Comparison of ENCODE assay signal across 1 cellular context in genomic region chr2:113812204-113812603, GRCh38.
TF ChIP-seq lines count a peak whose summit lies in the region.

No MANE protein-coding gene starts in this region.

TF ChIP-seq in IMR-90, 13 proteins besides CTCF, POLR2A, EP300 and RAD21:
- TF ChIP-seq ELK1 (IDR thresholded peaks at IDR 0.05; ENCODE audit: borderline replicate concordance, low read depth, low read length) (no peak), USF2 (IDR thresholded peaks at IDR 0.05; ENCODE audit: low read depth, low read length) (no peak), MAZ (IDR thresholded peaks at IDR 0.05; ENCODE audit: borderline replicate concordance, low read depth, low read length) (no peak), MXI1 (IDR thresholded peaks at IDR 0.05; ENCODE audit: borderline replicate concordance, low read depth, low read length) (no peak), CHD1 (IDR thresholded peaks at IDR 0.05; ENCODE audit: low read depth, low read length) (no peak), NFE2L2 (IDR thresholded peaks at IDR 0.05; ENCODE audit: low read depth, low read length) (no peak), MAFK (IDR thresholded peaks at IDR 0.05; ENCODE audit: low read depth, low read length) (no peak), BHLHE40 (IDR thresholded peaks at IDR 0.05; ENCODE audit: low read depth, low read length) (no peak), RFX5 (IDR thresholded peaks at IDR 0.05; ENCODE audit: low read depth, low read length) (no peak), FOS (IDR thresholded peaks at IDR 0.05; ENCODE audit: low read depth, low read length) (no peak), CEBPB (IDR thresholded peaks at IDR 0.05; ENCODE audit: low read depth, low read length) (no peak), RCOR1 (IDR thresholded peaks at IDR 0.05; ENCODE audit: insufficient replicate concordance, low read length) (no peak), SMC3 (IDR thresholded peaks at IDR 0.05; ENCODE audit: low read depth, low read length) (no peak)
